Comparison of ENCODE assay signal across 8 cellular contexts in the genomic region with DNA sequence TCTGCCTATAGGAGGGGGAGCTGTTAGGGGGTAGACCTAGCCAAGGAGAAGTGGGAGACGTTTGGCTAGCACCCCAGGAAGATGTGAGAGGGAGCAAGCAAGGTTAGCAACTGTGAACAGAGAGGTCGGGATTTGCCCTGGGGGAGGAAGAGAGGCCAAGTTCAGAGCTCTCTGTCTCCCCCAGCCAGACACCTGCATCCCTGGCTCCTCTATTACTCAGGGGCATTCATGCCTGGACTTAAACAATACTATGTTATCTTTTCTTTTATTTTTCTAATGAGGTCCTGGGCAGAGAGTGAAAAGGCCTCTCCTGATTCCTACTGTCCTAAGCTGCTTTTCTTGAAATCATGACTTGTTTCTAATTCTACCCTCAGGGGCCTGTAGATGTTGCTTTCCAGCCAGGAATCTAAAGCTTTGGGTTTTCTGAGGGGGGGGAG. TPM values are rescaled to one million over a fixed set of nuclear protein-coding genes. Genes with fewer than 3 reads are reported as not detected.
A peak's percentile ranks its signal among the peaks of the same experiment; 100 is the strongest.
DNase-seq lines count a peak whose midpoint lies in the region; ATAC-seq and TF ChIP-seq lines count a peak whose summit lies in the region.

No MANE protein-coding gene starts in this region.

- H3K36me3 ChIP-seq in Karpas-422 (ENCODE audit: insufficient read depth, low read length) = peaks cover 30% of the 10 kb centered on the region

- peaks cover 71 to 72% of the 10 kb centered on the region in 2 donors for H3K4me1 Mint-ChIP-seq in natural killer cell treated with Interleukin-12 subunit alpha and Interleukin-12 subunit beta and Interleukin-15 and Interleukin-18, amount 100 ng/mL, for 72 hours (ENCODE audit: low read depth in 2 of 2)

- no peaks in the 10 kb centered on the region for H3K9me2 ChIP-seq in Karpas-422 (replicated peaks; ENCODE audit: insufficient read depth, low read length)

- H3K27me3 ChIP-seq in AG04450 (ENCODE audit: control insufficient read depth, insufficient read depth, low read length) (peaks cover 9% of the 10 kb centered on the region), Karpas-422 (ENCODE audit: low read length) (no peaks in the 10 kb centered on the region), dorsolateral prefrontal cortex (no peaks in the 10 kb centered on the region)

- peaks cover 42% of the 10 kb centered on the region for H3K36me3 Mint-ChIP-seq in natural killer cell treated with Interleukin-12 subunit alpha and Interleukin-12 subunit beta and Interleukin-15 and Interleukin-18, amount 100 ng/mL, for 72 hours

- H3K27me3 Mint-ChIP-seq in natural killer cell treated with Interleukin-12 subunit alpha and Interleukin-12 subunit beta and Interleukin-15 and Interleukin-18, amount 100 ng/mL, for 72 hours = no peaks in the 10 kb centered on the region

- CTCF ChIA-PET in AG04450 (lab: Charles Lee) = interaction anchor here (1.3 to 5.6 kb wide), 7 partner anchors 27 to 40 kb away, joined by 4 to 29 read pairs (median 5); no protein-coding TSS in a partner anchor

- peaks cover 6% of the 10 kb centered on the region; the same call in 1 of the 2 replicates for H3K9me3 ChIP-seq in AG04450 (ENCODE audit: control insufficient read depth, insufficient read depth, low read length)
- no peaks in the 10 kb centered on the region for H3K9me3 ChIP-seq in Karpas-422 (ENCODE audit: low read length)

- in situ Hi-C loops in G401 (cut with HindIII; ENCODE audit: low sequenced_read_pairs) = no loop called here

- H3K4me1 ChIP-seq in Karpas-422 (ENCODE audit: low read length) = peaks cover 59% of the 10 kb centered on the region

- peak overlapping the region; percentile 87 for H3K4me3 ChIP-seq in AG04450 (ENCODE audit: low read depth, low read length)
- H3K4me3 ChIP-seq in Karpas-422 (ENCODE audit: low read length) = peak overlapping the region; percentile 89
- H3K4me3 ChIP-seq in dorsolateral prefrontal cortex = peak overlapping the region; percentile 68 to 100 (median 98)

- peaks cover 43% of the 10 kb centered on the region for H4K20me1 ChIP-seq in Karpas-422 (ENCODE audit: insufficient read depth, low read depth, low read length)

- no peak for ATAC-seq in natural killer cell treated with Interleukin-12 subunit alpha and Interleukin-12 subunit beta and Interleukin-15 and Interleukin-18, amount 100 ng/mL, for 72 hours
- ATAC-seq in GM18498 (IDR thresholded peaks at IDR 0.05; ENCODE audit: unreplicated experiment) = no peak

- H3K27ac Mint-ChIP-seq in natural killer cell treated with Interleukin-12 subunit alpha and Interleukin-12 subunit beta and Interleukin-15 and Interleukin-18, amount 100 ng/mL, for 72 hours = peak overlapping the region; percentile 96 to 97

- no peak for DNase-seq in AG04450 (ENCODE audit: low read depth, low spot score)
- DNase-seq in Karpas-422 = peak; percentile 57
- DNase-seq in dorsolateral prefrontal cortex = no peak
- no peak for DNase-seq in natural killer cell treated with Interleukin-12 subunit alpha and Interleukin-12 subunit beta and Interleukin-15 and Interleukin-18, amount 100 ng/mL, for 72 hours (ENCODE audit: low spot score)
- DNase-seq in NCI-H2196 (lab: John Stamatoyannopoulos, UW; ENCODE audit: unreplicated experiment) = no peak
- DNase-seq in G401 (ENCODE audit: low spot score) = no peak
- DNase-seq in NCI-H1694 (lab: John Stamatoyannopoulos, UW) = no peak

- TF ChIP-seq CTCF in AG04450 (IDR thresholded peaks at IDR 0.05; ENCODE audit: low read depth, low read length) = no peak
- no peak for TF ChIP-seq CTCF in dorsolateral prefrontal cortex (IDR thresholded peaks at IDR 0.05 in 54 of 56, conservative IDR thresholded peaks at IDR 0.05 in 2 of 56; ENCODE audit: low read depth in 1 of 56, partially characterized antibody in 56 of 56)

- H3K79me2 ChIP-seq in Karpas-422 (ENCODE audit: low read length) = peaks cover 37% of the 10 kb centered on the region

- intact Hi-C loops in dorsolateral prefrontal cortex (cut with DNase I) = loop anchor here in 1 of 2 donors (2.0 kb wide), 1 partner anchor 17 kb away; no protein-coding TSS in a partner anchor

- POLR2A ChIA-PET in AG04450 (lab: Yijun Ruan, JAX) = no interaction called here

- H3K27ac ChIP-seq in AG04450 (ENCODE audit: low read depth, low read length) = no peak overlapping the region
- peak overlapping the region; percentile 95 for H3K27ac ChIP-seq in Karpas-422 (ENCODE audit: low read length)
- peak overlapping the region; percentile 56 to 100 (median 99) for H3K27ac ChIP-seq in dorsolateral prefrontal cortex

- H3K4me3 Mint-ChIP-seq in natural killer cell treated with Interleukin-12 subunit alpha and Interleukin-12 subunit beta and Interleukin-15 and Interleukin-18, amount 100 ng/mL, for 72 hours = peak overlapping the region; percentile 97

- H2AFZ ChIP-seq in Karpas-422 (ENCODE audit: low read length) = no peak overlapping the region

- H3K4me2 ChIP-seq in Karpas-422 (ENCODE audit: low read depth, low read length, poor library complexity, severe bottlenecking) = peak overlapping the region; percentile 96

- H3K9ac ChIP-seq in Karpas-422 (ENCODE audit: low read length) = peak overlapping the region; percentile 99

- no peaks in the 10 kb centered on the region for H3K9me3 Mint-ChIP-seq in natural killer cell treated with Interleukin-12 subunit alpha and Interleukin-12 subunit beta and Interleukin-15 and Interleukin-18, amount 100 ng/mL, for 72 hours

RNA-seq across cellular contexts. Expression of a gene that starts 2.4 kb away (rescaled TPM):
- polyA plus RNA-seq in AG04450 (2011; rRNA removed) = 34.7 and 36.5 TPM in 2 replicates
- 27.0 and 29.3 TPM in 2 replicates for polyA minus RNA-seq in AG04450 (2011; rRNA and poly(A)+ RNA removed)
- 245 and 258 TPM in 2 replicates for total RNA-seq in Karpas-422 (2014; rRNA removed; shearing (Covaris generic); ENCODE audit: low replicate concordance)
- total RNA-seq in dorsolateral prefrontal cortex = 100 to 1,000 TPM in 3 of 120 experiments, 10 to 100 TPM in 117; 21.2 to 122 (median 33.4) TPM
- 100 to 1,000 TPM in 1 of 2 donors, 10 to 100 TPM in 1; 82.6 to 157 TPM for total RNA-seq in natural killer cell treated with Interleukin-12 subunit alpha and Interleukin-12 subunit beta and Interleukin-15 and Interleukin-18, amount 100 ng/mL, for 72 hours
- total RNA-seq in G401 (2014; rRNA removed; shearing (Covaris generic)) = 12.7 and 15.2 TPM in 2 replicates

RNA-seq across cellular contexts. Expression of a gene that starts 43.2 kb away (rescaled TPM):
- 5.4 and 6.6 TPM in 2 replicates for polyA plus RNA-seq in AG04450 (2011; rRNA removed)
- 1.3 and 2.0 TPM in 2 replicates for polyA minus RNA-seq in AG04450 (2011; rRNA and poly(A)+ RNA removed)
- 2.2 and 3.6 TPM in 2 replicates for total RNA-seq in Karpas-422 (2014; rRNA removed; shearing (Covaris generic); ENCODE audit: low replicate concordance)
- total RNA-seq in dorsolateral prefrontal cortex = 10 to 100 TPM in 7 of 120 experiments, 1 to 10 TPM in 108, under 1 TPM in 5; 0.38 to 15.4 (median 2.9) TPM
- not detected for total RNA-seq in natural killer cell treated with Interleukin-12 subunit alpha and Interleukin-12 subunit beta and Interleukin-15 and Interleukin-18, amount 100 ng/mL, for 72 hours
- total RNA-seq in G401 (2014; rRNA removed; shearing (Covaris generic)) = not detected in 2 replicates
